In genomic region chr16:57244767-57245471, GRCh38 we compare ENCODE assay signal across 1 cellular context.
A peak's percentile ranks its signal among the peaks of the same experiment; 100 is the strongest.
TF ChIP-seq lines count a peak whose summit lies in the region.

Gene ARL2BP, plus strand, starts transcription at chr16:57245259. Its CDS starts 109 bp downstream, at chr16:57245368.

TF ChIP-seq in HEK293, 187 proteins besides CTCF, POLR2A, EP300 and RAD21 (continued from another document):
- TF ChIP-seq PRDM2 (tag by site-specific recombination; IDR thresholded peaks at IDR 0.05; ENCODE audit: borderline replicate concordance) (no peak), ZNF148 (tag by site-specific recombination; IDR thresholded peaks at IDR 0.05; ENCODE audit: borderline replicate concordance) (no peak), ZNF391 (tag by site-specific recombination; IDR thresholded peaks at IDR 0.05; ENCODE audit: borderline replicate concordance, low read depth) (no peak), ZBTB20 (tag by site-specific recombination; IDR thresholded peaks at IDR 0.05) (peak; percentile 58), ZNF37A (tag by site-specific recombination; IDR thresholded peaks at IDR 0.05) (no peak), ZNF169 (tag by site-specific recombination; IDR thresholded peaks at IDR 0.05) (no peak), ZNF174 (tag by site-specific recombination; IDR thresholded peaks at IDR 0.05) (no peak), ZFP3 (tag by site-specific recombination; IDR thresholded peaks at IDR 0.05; ENCODE audit: low read depth) (no peak), ZNF645 (tag by site-specific recombination; IDR thresholded peaks at IDR 0.05) (no peak), ZNF571 (tag by site-specific recombination; IDR thresholded peaks at IDR 0.05) (no peak), ZFP41 (tag by site-specific recombination; IDR thresholded peaks at IDR 0.05; ENCODE audit: borderline replicate concordance) (no peak), ZNF521 (tag by site-specific recombination; IDR thresholded peaks at IDR 0.05) (no peak), ZNF629 (tag by site-specific recombination; IDR thresholded peaks at IDR 0.05) (no peak), ZNF184 (tag by site-specific recombination; IDR thresholded peaks at IDR 0.05) (no peak), ZSCAN16 (tag by site-specific recombination; IDR thresholded peaks at IDR 0.05) (no peak), ZNF488 (tag by site-specific recombination; IDR thresholded peaks at IDR 0.05) (no peak), ZNF707 (tag by site-specific recombination; IDR thresholded peaks at IDR 0.05) (no peak), ZNF473 (tag by site-specific recombination; IDR thresholded peaks at IDR 0.05) (no peak), PBX3 (CRISPR knock-in tag; IDR thresholded peaks at IDR 0.05) (peak; percentile 71; the same call in 1 of the 2 replicates), TSHZ1 (tag by site-specific recombination; IDR thresholded peaks at IDR 0.05; ENCODE audit: borderline replicate concordance) (no peak), KLF9 (tag by site-specific recombination; IDR thresholded peaks at IDR 0.05; ENCODE audit: low read depth) (peak; percentile 64), ZNF549 (tag by site-specific recombination; IDR thresholded peaks at IDR 0.05) (0 out of 2 replicates have a peak, but pooled peaks have one; percentile 21), ATF2 (tag by site-specific recombination; IDR thresholded peaks at IDR 0.05; ENCODE audit: low read depth) (no peak), ZSCAN30 (tag by site-specific recombination; IDR thresholded peaks at IDR 0.05) (peak; percentile 38; the same call in 1 of the 2 replicates), ZNF112 (tag by site-specific recombination; IDR thresholded peaks at IDR 0.05) (no peak), BCL6B (tag by site-specific recombination; IDR thresholded peaks at IDR 0.05) (no peak), PRDM6 (tag by site-specific recombination; IDR thresholded peaks at IDR 0.05) (no peak), ZNF501 (tag by site-specific recombination; IDR thresholded peaks at IDR 0.05) (no peak), ZNF600 (tag by site-specific recombination; IDR thresholded peaks at IDR 0.05) (peak; percentile 92), ZFHX2 (tag by site-specific recombination; conservative IDR thresholded peaks at IDR 0.05) (no peak; the same call in 1 of the 2 replicates), BCL11B (tag by site-specific recombination; IDR thresholded peaks at IDR 0.05; ENCODE audit: low read depth) (no peak), ZNF292 (tag by site-specific recombination; IDR thresholded peaks at IDR 0.05; ENCODE audit: borderline replicate concordance, low read depth) (no peak), ZSCAN23 (tag by site-specific recombination; IDR thresholded peaks at IDR 0.05) (no peak), ZNF211 (tag by site-specific recombination; IDR thresholded peaks at IDR 0.05; ENCODE audit: low read depth) (no peak), SALL2 (tag by site-specific recombination; IDR thresholded peaks at IDR 0.05; ENCODE audit: borderline replicate concordance) (no peak)
